ENCODE assay signal across 14 cellular contexts in the genomic region with DNA sequence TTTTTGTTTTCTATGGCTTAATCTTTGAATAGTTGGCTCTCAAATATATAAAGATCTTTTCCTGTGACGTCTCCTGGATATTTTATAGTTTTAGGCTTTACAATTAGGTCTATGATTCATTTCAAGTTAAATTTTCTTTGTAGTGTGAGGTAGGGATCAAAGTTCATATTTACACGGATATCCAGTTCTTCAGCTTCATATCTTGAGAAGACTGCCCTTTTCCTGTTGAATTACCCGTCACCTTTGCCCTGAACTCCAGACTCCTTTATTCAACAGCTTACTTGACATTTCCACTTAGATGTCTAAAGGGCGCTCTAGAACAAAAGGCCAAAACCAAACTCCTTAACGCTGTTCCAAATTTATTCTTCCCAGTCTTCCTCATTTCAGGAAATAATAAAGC. TPM values are rescaled to one million over a fixed set of nuclear protein-coding genes. Genes with fewer than 3 reads are reported as not detected.
DNase-seq lines count a peak whose midpoint lies in the region; ATAC-seq and TF ChIP-seq lines count a peak whose summit lies in the region.
"Had no signal": no experiment of that assay in that cellular context is flagged by ENCODE, and none has a peak within 500 bp of the region (broad histone marks: within the 10 kb centered on the region; RNA-seq: fewer than 3 reads in every experiment).

No MANE protein-coding gene starts in this region.

- intact Hi-C loops in body of pancreas (cut with DNase I) (no loop called here), head of caudate nucleus (cut with DNase I) (no loop called here)

- no peak for TF ChIP-seq CTCF in body of pancreas (IDR thresholded peaks at IDR 0.05)
- no peak for TF ChIP-seq CTCF in nephron progenitor cell (IDR thresholded peaks at IDR 0.05)

- peak; percentile 90 for ATAC-seq in body of pancreas
- ATAC-seq in left lobe of liver: peak; percentile 67
- ATAC-seq: HCT116 had no signal

- no peaks in the 10 kb centered on the region for H3K27me3 ChIP-seq in body of pancreas
- H3K27me3 ChIP-seq: BLaER1 treated with 17β-estradiol and CSF1 and Interleukin-3, amounts not matched to agents 10 nM and 100 nM had no signal

- H3K4me3 Mint-ChIP-seq in nephron progenitor cell: no peak overlapping the region

- H3K27ac Mint-ChIP-seq in nephron progenitor cell: peak overlapping the region; percentile 3

- H3K4me1 ChIP-seq in body of pancreas: peaks cover 43% of the 10 kb centered on the region
- H3K4me1 ChIP-seq: BLaER1 treated with 17β-estradiol and CSF1 and Interleukin-3, amounts not matched to agents 10 nM and 100 nM had no signal

- no peak overlapping the region for H3K4me3 ChIP-seq in body of pancreas
- H3K4me3 ChIP-seq: BLaER1 treated with 17β-estradiol and CSF1 and Interleukin-3, amounts not matched to agents 10 nM and 100 nM had no signal

- no peaks in the 10 kb centered on the region for H3K9me3 Mint-ChIP-seq in nephron progenitor cell

- H3K27ac ChIP-seq in body of pancreas: peak overlapping the region; percentile 2 to 72 (median 66)
- no peak overlapping the region for H3K27ac ChIP-seq in caudate nucleus (ENCODE audit: low read depth, low read length)
- H3K27ac ChIP-seq: BLaER1 treated with 17β-estradiol and CSF1 and Interleukin-3, amounts not matched to agents 10 nM and 100 nM had no signal

- H3K27me3 Mint-ChIP-seq in nephron progenitor cell (ENCODE audit: low read depth, poor library complexity): no peaks in the 10 kb centered on the region

- H3K9me3 ChIP-seq in body of pancreas: no peaks in the 10 kb centered on the region
- H3K9me3 ChIP-seq: BLaER1 treated with 17β-estradiol and CSF1 and Interleukin-3, amounts not matched to agents 10 nM and 100 nM; SK-N-SH had no signal

- peaks cover 0 to 16% of the 10 kb centered on the region in 2 donors for H3K36me3 ChIP-seq in body of pancreas (replicated peaks in 1 of 2; ENCODE audit: insufficient read depth in 1 of 2, low read depth in 2 of 2)

- H3K4me1 Mint-ChIP-seq in nephron progenitor cell: no peaks in the 10 kb centered on the region

- H3K36me3 Mint-ChIP-seq in nephron progenitor cell (ENCODE audit: low read depth): peaks cover 60% of the 10 kb centered on the region

- DNase-seq in DMS53 treated with DMSO at 0.1 percent for 48 hours (lab: John Stamatoyannopoulos, UW; ENCODE audit: unreplicated experiment) (peak; percentile 34), body of pancreas (peak in 2 of 4 donors; percentile 28 to 58), left lobe of liver (ENCODE audit: low spot score) (no peak), nephron progenitor cell (no peak), caudate nucleus (lab: John Stamatoyannopoulos, UW) (no peak), head of caudate nucleus (no peak), HuH-7.5 (ENCODE audit: low spot score) (no peak), cerebellum (ENCODE audit: low spot score) (no peak)
- DNase-seq: NCI-H1092, NCI-H1694, NCI-H69, SK-N-SH had no signal

- WGBS in body of pancreas, 2 donors: 31 to 40% methylated on average over 5 of the region's 5 CpGs

- TF ChIP-seq POLR2A in body of pancreas (IDR thresholded peaks at IDR 0.05): no peak

RNA-seq across cellular contexts. Expression of a gene that starts 51.7 kb away (rescaled TPM):
- total RNA-seq in body of pancreas (100 to 1,000 TPM in 1 of 2 donors, 10 to 100 TPM in 1; 99.1 to 195 TPM), left lobe of liver (49.0 TPM), cerebellum (170 TPM)
